Comparison of ENCODE assay signal across 26 cellular contexts in genomic region chr14:38278035-38278434, GRCh38. TPM values are rescaled to one million over a fixed set of nuclear protein-coding genes. Genes with fewer than 3 reads are reported as not detected.
"Had no signal": no experiment of that assay in that cellular context is flagged by ENCODE, and none has a peak within 500 bp of the region (broad histone marks: within the 10 kb centered on the region; RNA-seq: fewer than 3 reads in every experiment).

No MANE protein-coding gene starts in this region.

- H3K27ac ChIP-seq: breast epithelium, coronary artery, epithelial cell of prostate, foreskin keratinocyte, left lung, neural progenitor cell, sigmoid colon, testis, uterus had no signal

- H3K36me3 ChIP-seq: breast epithelium, left lung, neural progenitor cell, sigmoid colon, uterus had no signal

- H3K4me1 ChIP-seq: breast epithelium, foreskin keratinocyte, left lung, sigmoid colon, uterus had no signal

- ATAC-seq: activated T-cell treated with anti-CD3 and anti-CD28 coated beads, Interleukin-2, amount 50 U/mL, for 72 hours; foreskin keratinocyte; left lung; naive thymus-derived CD8-positive, alpha-beta T cell; stimulated activated naive B cell treated with anti-CD40 and anti-IgM and Interleukin-4, amounts not matched to agents 10 μg/mL and 1 μg/mL and 100 μg/mL, for 72 hours had no signal

- H3K9me3 ChIP-seq: breast epithelium, left lung, sigmoid colon, testis, uterus had no signal

- H3K27me3 ChIP-seq: breast epithelium, foreskin keratinocyte, left lung, neural progenitor cell, sigmoid colon, testis, uterus had no signal

- DNase-seq: activated CD4-positive, alpha-beta memory T cell treated with anti-CD3 and anti-CD28 coated beads for 36 hours; activated CD4-positive, alpha-beta T cell treated with anti-CD3 and anti-CD28 coated beads for 4 hours; activated CD4-positive, CD25-positive, alpha-beta regulatory T cell; activated effector memory CD4-positive, alpha-beta T cell treated with Interleukin-2 at 50 U/mL for 16 hours; activated naive CD4-positive, alpha-beta T cell treated with anti-CD3 and anti-CD28 coated beads for 36 hours; activated naive CD8-positive, alpha-beta T cell treated with anti-CD3 and anti-CD28 coated beads, Interleukin-2, amount 10 ng/mL, durations not matched to agents 7 days and 5 days; activated T-cell treated with anti-CD3 and anti-CD28 coated beads, Interleukin-2, amount 50 U/mL, for 72 hours; amniotic stem cell; endodermal cell; foreskin keratinocyte; kidney glomerular epithelial cell; left lung; naive thymus-derived CD8-positive, alpha-beta T cell; posterior cingulate gyrus; sigmoid colon; stimulated activated CD4-positive, alpha-beta T cell treated with anti-CD3 and anti-CD28 coated beads, Interleukin-2, amount 100 ng/mL, for 48 hours; stimulated activated CD8-positive, alpha-beta memory T cell treated with anti-CD3 and anti-CD28 coated beads, Interleukin-4, amount 100 ng/mL, for 48 hours; stimulated activated naive B cell treated with anti-CD40 and anti-IgM and Interleukin-4, amounts not matched to agents 10 μg/mL and 1 μg/mL and 100 μg/mL, for 72 hours; testis; trophoblast cell; uterus had no signal

- H3K4me3 ChIP-seq: breast epithelium, coronary artery, left lung, lung, neural progenitor cell, sigmoid colon, testis, uterus had no signal

RNA-seq across cellular contexts. Expression of gene CLEC14A, which starts 22.1 kb away (rescaled TPM):
- total RNA-seq: activated CD4-positive, alpha-beta memory T cell treated with anti-CD3 and anti-CD28 coated beads for 36 hours; activated naive CD4-positive, alpha-beta T cell treated with anti-CD3 and anti-CD28 coated beads for 36 hours; activated naive CD8-positive, alpha-beta T cell treated with anti-CD3 and anti-CD28 coated beads, Interleukin-2, amount 10 ng/mL, durations not matched to agents 7 days and 5 days; activated T-cell treated with anti-CD3 and anti-CD28 coated beads, Interleukin-2, amount 50 U/mL, for 72 hours; foreskin keratinocyte; naive thymus-derived CD8-positive, alpha-beta T cell had no signal
